Comparison of ENCODE assay signal across 13 cellular contexts in the genomic region with DNA sequence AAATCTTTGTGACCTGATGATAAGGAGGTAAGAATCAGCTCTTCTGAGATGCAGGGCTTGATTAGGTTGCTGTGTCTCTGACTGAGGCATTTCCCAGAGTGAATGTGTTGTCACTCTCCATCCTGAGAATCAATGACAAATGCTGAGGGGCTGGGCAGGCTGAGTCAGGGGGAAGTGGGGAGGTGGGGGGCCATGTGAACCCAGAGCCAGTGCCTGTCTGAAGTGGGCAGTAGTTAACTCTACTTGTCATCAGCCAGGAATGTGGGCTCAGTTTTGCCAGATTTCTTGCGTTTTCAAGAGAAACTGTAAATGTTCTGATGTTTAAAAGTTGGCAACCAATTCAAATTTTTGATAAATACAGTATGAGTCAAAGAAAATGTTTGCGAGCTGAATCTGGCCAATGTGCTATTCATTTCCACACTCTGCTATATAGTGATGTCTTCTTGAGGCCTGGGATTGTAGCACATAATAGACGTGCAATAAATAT. TPM values are rescaled to one million over a fixed set of nuclear protein-coding genes. Genes with fewer than 3 reads are reported as not detected.
DNase-seq lines count a peak whose midpoint lies in the region; ATAC-seq, FAIRE-seq and TF ChIP-seq lines count a peak whose summit lies in the region.
"Had no signal": no experiment of that assay in that cellular context is flagged by ENCODE, and none has a peak within 500 bp of the region (broad histone marks: within the 10 kb centered on the region; RNA-seq: fewer than 3 reads in every experiment).

No MANE protein-coding gene starts in this region.

- intact Hi-C loops in transverse colon (cut with DNase I; ENCODE audit: low total_unique reads) (no loop called here), aorta (cut with DNase I) (no loop called here)

- TF ChIP-seq CTCF in foreskin keratinocyte (conservative IDR thresholded peaks at IDR 0.05) = no peak
- TF ChIP-seq CTCF in transverse colon (IDR thresholded peaks at IDR 0.05) = no peak

- peak; percentile 42 for ATAC-seq in foreskin keratinocyte
- ATAC-seq in aorta (ENCODE audit: low FRiP score) = no peak
- ATAC-seq: stimulated activated naive CD8-positive, alpha-beta T cell treated with anti-CD3 and anti-CD28 coated beads, Interleukin-15, amount 100 ng/mL, for 72 hours had no signal

- H3K9me3 ChIP-seq in transverse colon = no peaks in the 10 kb centered on the region
- no peaks in the 10 kb centered on the region for H3K9me3 ChIP-seq in aorta (ENCODE audit: control insufficient read depth, low read length)
- H3K9me3 ChIP-seq: left ventricle myocardium inferior had no signal

- H3K36me3 ChIP-seq in transverse colon (no peaks in the 10 kb centered on the region), aorta (ENCODE audit: control insufficient read depth in 1 of 2, insufficient read depth in 2 of 2, low read length in 1 of 2) (no peaks in the 10 kb centered on the region)
- H3K36me3 ChIP-seq: left ventricle myocardium inferior had no signal

- no peaks in the 10 kb centered on the region for H3K27me3 ChIP-seq in foreskin keratinocyte
- peaks cover 51% of the 10 kb centered on the region for H3K27me3 ChIP-seq in transverse colon
- no peaks in the 10 kb centered on the region for H3K27me3 ChIP-seq in aorta (ENCODE audit: control insufficient read depth in 1 of 2, insufficient read depth in 2 of 2, low read length in 1 of 2)

- FAIRE-seq in urothelium cell line (lab: Jason Lieb, UNC) = peak; percentile 94

- H3K4me1 ChIP-seq in foreskin keratinocyte (peaks cover 44% of the 10 kb centered on the region), transverse colon (peaks cover 0 to 11% (median 9%) of the 10 kb centered on the region in 4 donors), aorta (ENCODE audit: control insufficient read depth in 1 of 2, insufficient read depth in 2 of 2, low read length in 2 of 2) (no peaks in the 10 kb centered on the region)

- no peak for TF ChIP-seq EP300 in transverse colon (IDR thresholded peaks at IDR 0.05; ENCODE audit: low read depth)

- in situ Hi-C loops in transverse colon (cut with MboI; ENCODE audit: low pct_ligation_motif_present in 1 of 4, low pct_unique_long_range_greater_than_20kb in 1 of 4, low sequenced_read_pairs in 3 of 4) = no loop called here

- DNase-seq in HK-2 (ENCODE audit: unreplicated experiment) = peak; percentile 72
- peak; percentile 98 for DNase-seq in amniotic epithelial cell (ENCODE audit: low read depth)
- peak; percentile 94 to 97 for DNase-seq in foreskin keratinocyte
- DNase-seq in urothelium cell line (ENCODE audit: low spot score) = peak; percentile 83
- DNase-seq in NCI-H2171 treated with DMSO at 0.1 percent for 48 hours (lab: John Stamatoyannopoulos, UW) = no peak
- DNase-seq in transverse colon = no peak
- no peak for DNase-seq in aorta
- DNase-seq: DMS153; foreskin melanocyte; left ventricle myocardium inferior; NCI-H2029 treated with DMSO at 0.1 percent for 48 hours; nucleus accumbens; stimulated activated naive CD8-positive, alpha-beta T cell treated with anti-CD3 and anti-CD28 coated beads, Interleukin-15, amount 100 ng/mL, for 72 hours had no signal

- TF ChIP-seq POLR2A in transverse colon (IDR thresholded peaks at IDR 0.05) = no peak

- peak overlapping the region; percentile 98 for H3K27ac ChIP-seq in foreskin keratinocyte
- H3K27ac ChIP-seq in transverse colon = no peak overlapping the region
- H3K27ac ChIP-seq in aorta (ENCODE audit: low read depth in 1 of 2, low read length in 2 of 2) = no peak overlapping the region
- H3K27ac ChIP-seq: left ventricle myocardium inferior had no signal

- 71 to 85% methylated on average over 2 to 3 of the region's 3 CpGs for WGBS in transverse colon (ENCODE audit: low coverage in 1 of 2), 2 donors
- 6 to 13% methylated on average over 3 of the region's 3 CpGs for WGBS in aorta, 2 donors

- H3K4me3 ChIP-seq in transverse colon (no peak overlapping the region), aorta (ENCODE audit: low read length in 2 of 2) (no peak overlapping the region)
- H3K4me3 ChIP-seq: left ventricle myocardium inferior had no signal

RNA-seq across cellular contexts. Expression of a gene that starts 3.1 kb away (rescaled TPM):
- total RNA-seq in foreskin keratinocyte (140 and 167 TPM in 2 replicates), transverse colon (not detected), aorta (under 1 TPM; 0.13 to 0.21 TPM)
- polyA plus RNA-seq in foreskin keratinocyte (44.4 and 45.4 TPM in 2 replicates), aorta (not detected)

Comparison
In these comparisons a context has a peak if more than half of its experiments do, and no peak if none do; other contexts are left out.
1. DNase-seq: peak in HK-2 (single experiment), amniotic epithelial cell (single experiment), foreskin keratinocyte (2 of 2) and urothelium cell line (single experiment); none in NCI-H2171 treated with DMSO at 0.1 percent for 48 hours (single experiment), transverse colon (single experiment) and aorta (0 of 2).
2. RNA of a gene that starts 3.1 kb away (total RNA-seq): 140 to 167 TPM in foreskin keratinocyte; 0.13 to 0.21 TPM in aorta and not detected in transverse colon; every median in the first group is over 100 times any median in the second.